In genomic region chr18:8514409-8514808, GRCh38 we compare ENCODE assay signal across 34 cellular contexts.
"Had no signal": no experiment of that assay in that cellular context is flagged by ENCODE, and none has a peak within 500 bp of the region (broad histone marks: within the 10 kb centered on the region; RNA-seq: fewer than 3 reads in every experiment).

No MANE protein-coding gene starts in this region.

- H3K36me3 ChIP-seq: MG63 had no signal

- H3K4me3 ChIP-seq: MG63 had no signal

- H3K9me3 ChIP-seq: MG63 had no signal

- DNase-seq: Karpas-422, Kasumi-1, MG63, MM.1S, MV-4-11, NCI-H1048, NCI-H1092, NCI-H1092 treated with DMSO at 0.1 percent for 48 hours, NCI-H1105, NCI-H1105 treated with DMSO at 0.1 percent for 48 hours, NCI-H1417, NCI-H1417 treated with DMSO at 0.1 percent for 48 hours, NCI-H1436, NCI-H1436 treated with DMSO at 0.1 percent for 48 hours, NCI-H146, NCI-H1694, NCI-H1694 treated with DMSO at 0.1 percent for 48 hours, NCI-H187, NCI-H187 treated with DMSO at 0.1 percent for 48 hours, NCI-H1930, NCI-H2029, NCI-H2029 treated with DMSO at 0.1 percent for 48 hours, NCI-H2081, NCI-H2081 treated with DMSO at 0.1 percent for 48 hours, NCI-H2107, NCI-H2171, NCI-H2171 treated with DMSO at 0.1 percent for 48 hours, NCI-H2227 treated with DMSO at 0.1 percent for 48 hours, NCI-H226, NCI-H345, NCI-H446, NCI-H446 treated with DMSO at 0.1 percent for 48 hours, NCI-H510A had no signal

- H3K27me3 ChIP-seq: MG63 had no signal

- H3K27ac ChIP-seq: KMS-11 had no signal
